In genomic region chr11:8652140-8652539, GRCh38 we compare ENCODE assay signal across 14 cellular contexts. TPM values are rescaled to one million over a fixed set of nuclear protein-coding genes. Genes with fewer than 3 reads are reported as not detected.
DNase-seq lines count a peak whose midpoint lies in the region.
"Had no signal": no experiment of that assay in that cellular context is flagged by ENCODE, and none has a peak within 500 bp of the region (broad histone marks: within the 10 kb centered on the region; RNA-seq: fewer than 3 reads in every experiment).

No MANE protein-coding gene starts in this region.

- peak overlapping the region; percentile 11 for H3K27ac ChIP-seq in epithelial cell of prostate
- H3K27ac ChIP-seq: upper lobe of right lung had no signal

- DNase-seq in GM03348 (ENCODE audit: low spot score) (peak; percentile 73), NCI-H446 treated with DMSO at 0.1 percent for 48 hours (lab: John Stamatoyannopoulos, UW) (peak; percentile 80), epithelial cell of prostate (ENCODE audit: low read depth, low spot score) (peak; percentile 68), renal cortical epithelial cell (ENCODE audit: low read depth) (peak; percentile 86), NCI-H1048 (lab: John Stamatoyannopoulos, UW) (no peak), NCI-H187 (lab: John Stamatoyannopoulos, UW) (no peak), NCI-H82 (lab: John Stamatoyannopoulos, UW) (no peak), DMS114 treated with DMSO at 0.1 percent for 48 hours (lab: John Stamatoyannopoulos, UW; ENCODE audit: unreplicated experiment) (no peak)
- DNase-seq: GF-D8, glutamatergic neuron, midbrain, NCI-H1092, sigmoid colon, upper lobe of right lung had no signal

RNA-seq across cellular contexts. Expression of gene TRIM66, which starts 30.3 kb away (rescaled TPM):
- total RNA-seq in renal cortical epithelial cell, result 4.7 and 7.5 TPM in 2 replicates

RNA-seq across cellular contexts. Expression of gene RPL27A, which starts 30.5 kb away (rescaled TPM):
- total RNA-seq in renal cortical epithelial cell, result 305 and 645 TPM in 2 replicates

RNA-seq across cellular contexts. Expression of gene STK33, which starts 58.1 kb away (rescaled TPM):
- total RNA-seq in renal cortical epithelial cell, result 15.3 and 24.2 TPM in 2 replicates

Comparison
In these comparisons a context has a peak if more than half of its experiments do, and no peak if none do; other contexts are left out.
1. DNase-seq: peak in GM03348 (single experiment), NCI-H446 treated with DMSO at 0.1 percent for 48 hours (single experiment), epithelial cell of prostate (single experiment) and renal cortical epithelial cell (single experiment); none in NCI-H1048 (single experiment), NCI-H187 (0 of 2), NCI-H82 (single experiment) and DMS114 treated with DMSO at 0.1 percent for 48 hours (single experiment).